In the genomic region with DNA sequence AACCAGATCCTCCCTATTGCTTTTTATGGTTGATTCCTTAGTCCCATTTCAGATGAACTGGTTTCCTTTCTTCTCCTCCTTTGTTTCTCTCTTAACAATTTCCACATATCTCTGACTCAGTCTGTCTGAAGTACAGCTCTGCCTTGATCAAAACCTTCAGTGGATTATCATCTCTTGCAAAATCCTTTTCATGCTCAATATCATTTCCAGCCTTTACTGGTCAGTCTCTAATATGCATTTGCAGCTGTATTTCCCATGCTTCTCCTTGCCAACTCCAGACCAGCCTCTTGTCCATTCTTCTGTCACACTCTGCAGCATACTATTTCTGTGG, we compare ENCODE assay signal across 22 cellular contexts.
DNase-seq lines count a peak whose midpoint lies in the region; ATAC-seq, FAIRE-seq and TF ChIP-seq lines count a peak whose summit lies in the region.
"Had no signal": no experiment of that assay in that cellular context is flagged by ENCODE, and none has a peak within 500 bp of the region (broad histone marks: within the 10 kb centered on the region; RNA-seq: fewer than 3 reads in every experiment).

No MANE protein-coding gene starts in this region.

- H3K4me2 ChIP-seq in mammary epithelial cell (ENCODE audit: insufficient read depth, low read depth, low read length), result no peak overlapping the region

- H3K27me3 Mint-ChIP-seq in naive thymus-derived CD4-positive, alpha-beta T cell, result peaks cover 0 to 31% (median 11%) of the 10 kb centered on the region in 5 donors
- H3K27me3 Mint-ChIP-seq in activated T-helper 2 cell treated with anti-CD3 and anti-CD28 coated beads, Interferon-gamma antibody, Interleukin-2, Interleukin-4, amounts not matched to agents 10 μg/mL and 5 μg/mL and 100 μg/mL, durations not matched to agents 14 hours and 24 hours and 36 hours (ENCODE audit: low read depth), result no peaks in the 10 kb centered on the region

- peak; percentile 10 for DNase-seq in AG09309 (ENCODE audit: low read depth)
- DNase-seq in mammary epithelial cell, result no peak
- DNase-seq in foreskin fibroblast, result peak; percentile 4 to 45
- DNase-seq in naive thymus-derived CD4-positive, alpha-beta T cell, result no peak
- no peak for DNase-seq in sigmoid colon
- DNase-seq in activated T-helper 2 cell treated with anti-CD3 and anti-CD28 coated beads, Interferon-gamma antibody, Interleukin-2, Interleukin-4, amounts not matched to agents 10 μg/mL and 5 μg/mL and 100 μg/mL, durations not matched to agents 14 hours and 24 hours and 36 hours (ENCODE audit: low spot score), result no peak
- no peak for DNase-seq in small intestine
- DNase-seq: activated CD4-positive, alpha-beta memory T cell treated with anti-CD3 and anti-CD28 coated beads for 36 hours; activated gamma-delta T cell treated with Interleukin-2 at 50 U/mL for 16 hours; activated T-cell treated with anti-CD3 and anti-CD28 coated beads for 4 hours; amniotic stem cell; CD4-positive, alpha-beta memory T cell; DMS79; effector CD4-positive, alpha-beta T cell; heart right ventricle; HFFc6; left ventricle myocardium superior; mucosa of descending colon; NCI-H524 had no signal

- H3K36me3 ChIP-seq in mammary epithelial cell (ENCODE audit: insufficient read depth, low read length) (no peaks in the 10 kb centered on the region), sigmoid colon (no peaks in the 10 kb centered on the region), small intestine (ENCODE audit: control insufficient read depth in 2 of 2, insufficient read depth in 2 of 2, low read length in 2 of 2) (no peaks in the 10 kb centered on the region)
- no peaks in the 10 kb centered on the region for H3K36me3 ChIP-seq in naive thymus-derived CD4-positive, alpha-beta T cell (ENCODE audit: control insufficient read depth in 2 of 3, insufficient read depth in 3 of 3, low read length in 3 of 3)

- CTCF ChIA-PET in mammary epithelial cell (lab: Charles Lee; ENCODE audit: low non-redundant PET), result no interaction called here
- CTCF ChIA-PET in naive thymus-derived CD4-positive, alpha-beta T cell (lab: Charles Lee), result no interaction called here

- in situ Hi-C loops in mammary epithelial cell (cut with MboI; ENCODE audit: low sequenced_read_pairs in 2 of 2), result no loop called here

- H3K4me1 ChIP-seq in mammary epithelial cell (ENCODE audit: insufficient read depth, low read length), result peaks cover 6% of the 10 kb centered on the region
- H3K4me1 ChIP-seq in naive thymus-derived CD4-positive, alpha-beta T cell (ENCODE audit: control insufficient read depth in 2 of 2, insufficient read depth in 2 of 2, low read length in 2 of 2), result no peaks in the 10 kb centered on the region
- H3K4me1 ChIP-seq in sigmoid colon, result no peaks in the 10 kb centered on the region
- peaks cover 0 to 6% of the 10 kb centered on the region in 2 donors for H3K4me1 ChIP-seq in small intestine (ENCODE audit: control insufficient read depth in 2 of 2, insufficient read depth in 1 of 2, low read depth in 1 of 2, low read length in 1 of 2)
- H3K4me1 ChIP-seq: heart right ventricle had no signal

- dilution Hi-C loops in mammary epithelial cell (cut with HindIII; ENCODE audit: low sequenced_read_pairs), result no loop called here

- H3K4me3 Mint-ChIP-seq in naive thymus-derived CD4-positive, alpha-beta T cell, result no peak overlapping the region
- H3K4me3 Mint-ChIP-seq in activated T-helper 2 cell treated with anti-CD3 and anti-CD28 coated beads, Interferon-gamma antibody, Interleukin-2, Interleukin-4, amounts not matched to agents 10 μg/mL and 5 μg/mL and 100 μg/mL, durations not matched to agents 14 hours and 24 hours and 36 hours (ENCODE audit: low read depth), result no peak overlapping the region
- H3K4me3 Mint-ChIP-seq: activated CD4-positive, alpha-beta memory T cell treated with anti-CD3 and anti-CD28 coated beads for 36 hours; HFFc6 had no signal

- H3K9me3 ChIP-seq in mammary epithelial cell (replicated peaks; ENCODE audit: insufficient read depth, low read length) (no peaks in the 10 kb centered on the region), sigmoid colon (no peaks in the 10 kb centered on the region), small intestine (ENCODE audit: control insufficient read depth, low read depth) (no peaks in the 10 kb centered on the region)
- no peaks in the 10 kb centered on the region for H3K9me3 ChIP-seq in naive thymus-derived CD4-positive, alpha-beta T cell (ENCODE audit: control insufficient read depth in 2 of 3, low read length in 3 of 3)
- H3K9me3 ChIP-seq: heart right ventricle, mucosa of descending colon had no signal

- no peak overlapping the region for H3K27ac ChIP-seq in mammary epithelial cell (ENCODE audit: insufficient read depth, low read depth, low read length)
- H3K27ac ChIP-seq in naive thymus-derived CD4-positive, alpha-beta T cell (ENCODE audit: low read depth, low read length), result no peak overlapping the region
- H3K27ac ChIP-seq in sigmoid colon, result no peak overlapping the region
- no peak overlapping the region for H3K27ac ChIP-seq in small intestine (ENCODE audit: low read depth in 1 of 2, low read length in 1 of 2)
- H3K27ac ChIP-seq: heart right ventricle had no signal

- FAIRE-seq in small intestine (lab: Jason Lieb, UNC), result no peak
- FAIRE-seq: GM12891, HepG2 had no signal

- no TSS peak for BruUV-seq in mammary epithelial cell (replicated peaks; lab: Mats Ljungman, UMichigan)

- ATAC-seq in GM19025 (IDR thresholded peaks at IDR 0.05; ENCODE audit: low read depth, unreplicated experiment), result peak; percentile 14
- no peak for ATAC-seq in naive thymus-derived CD4-positive, alpha-beta T cell
- ATAC-seq: heart right ventricle, HepG2, left ventricle myocardium superior had no signal

- H3K27me3 ChIP-seq in mammary epithelial cell (ENCODE audit: insufficient read depth, low read length) (no peaks in the 10 kb centered on the region), sigmoid colon (no peaks in the 10 kb centered on the region), small intestine (ENCODE audit: control insufficient read depth in 2 of 2, insufficient read depth in 2 of 2, low read length in 2 of 2) (no peaks in the 10 kb centered on the region)
- H3K27me3 ChIP-seq in naive thymus-derived CD4-positive, alpha-beta T cell (ENCODE audit: control insufficient read depth in 2 of 2, insufficient read depth in 2 of 2, low read length in 2 of 2), result no peaks in the 10 kb centered on the region
- H3K27me3 ChIP-seq: heart right ventricle had no signal

- no peak overlapping the region for H3K4me3 ChIP-seq in AG09309 (ENCODE audit: control insufficient read depth, low read depth, low read length)
- H3K4me3 ChIP-seq in mammary epithelial cell (replicated peaks in 1 of 3; ENCODE audit: insufficient read depth in 1 of 3, low read depth in 2 of 3, low read length in 3 of 3), result no peak overlapping the region
- H3K4me3 ChIP-seq in foreskin fibroblast (ENCODE audit: low read depth in 1 of 2, low read length in 2 of 2), result no peak overlapping the region
- no peak overlapping the region for H3K4me3 ChIP-seq in naive thymus-derived CD4-positive, alpha-beta T cell (ENCODE audit: low read length)
- H3K4me3 ChIP-seq in sigmoid colon, result no peak overlapping the region
- no peak overlapping the region for H3K4me3 ChIP-seq in small intestine (ENCODE audit: low read depth in 1 of 2, low read length in 2 of 2)
- H3K4me3 ChIP-seq: heart right ventricle, mucosa of descending colon had no signal

- POLR2A ChIA-PET in naive thymus-derived CD4-positive, alpha-beta T cell (lab: Charles Lee), result no interaction called here

- no peak for TF ChIP-seq EP300 in sigmoid colon (IDR thresholded peaks at IDR 0.05)

- TF ChIP-seq POLR2A in sigmoid colon (IDR thresholded peaks at IDR 0.05), result no peak

- intact Hi-C loops in mammary epithelial cell (cut with micrococcal nuclease) (no loop called here), sigmoid colon (cut with DNase I) (no loop called here)
- intact Hi-C loops in naive thymus-derived CD4-positive, alpha-beta T cell (cut with micrococcal nuclease), result no loop called here
- intact Hi-C loops in activated T-helper 2 cell treated with anti-CD3 and anti-CD28 coated beads, Interferon-gamma antibody, Interleukin-2, Interleukin-4, amounts not matched to agents 10 μg/mL and 5 μg/mL and 100 μg/mL, durations not matched to agents 14 hours and 24 hours and 36 hours (cut with micrococcal nuclease), result no loop called here

- TF ChIP-seq CTCF in AG09309 (IDR thresholded peaks at IDR 0.05; ENCODE audit: control insufficient read depth, insufficient read depth, low read depth, low read length, missing control alignments), result no peak
- no peak for TF ChIP-seq CTCF in mammary epithelial cell (conservative IDR thresholded peaks at IDR 0.05 in 1 of 2, IDR thresholded peaks at IDR 0.05 in 1 of 2; ENCODE audit: extremely low read depth in 1 of 2, insufficient read depth in 1 of 2, low read depth in 1 of 2, low read length in 2 of 2)
- TF ChIP-seq CTCF in foreskin fibroblast (IDR thresholded peaks at IDR 0.05; ENCODE audit: low read depth, low read length), result no peak
- TF ChIP-seq CTCF in sigmoid colon (IDR thresholded peaks at IDR 0.05), result no peak

- H3K9ac ChIP-seq in mammary epithelial cell (ENCODE audit: insufficient read depth, low read length), result no peak overlapping the region

- H3K4me1 Mint-ChIP-seq in naive thymus-derived CD4-positive, alpha-beta T cell, result no peaks in the 10 kb centered on the region
- H3K4me1 Mint-ChIP-seq in activated T-helper 2 cell treated with anti-CD3 and anti-CD28 coated beads, Interferon-gamma antibody, Interleukin-2, Interleukin-4, amounts not matched to agents 10 μg/mL and 5 μg/mL and 100 μg/mL, durations not matched to agents 14 hours and 24 hours and 36 hours (ENCODE audit: low read depth), result no peaks in the 10 kb centered on the region

- H3K9me3 Mint-ChIP-seq in naive thymus-derived CD4-positive, alpha-beta T cell, result peaks cover 0 to 2% (median 0%) of the 10 kb centered on the region in 11 donors
- no peaks in the 10 kb centered on the region for H3K9me3 Mint-ChIP-seq in activated T-helper 2 cell treated with anti-CD3 and anti-CD28 coated beads, Interferon-gamma antibody, Interleukin-2, Interleukin-4, amounts not matched to agents 10 μg/mL and 5 μg/mL and 100 μg/mL, durations not matched to agents 14 hours and 24 hours and 36 hours
- H3K9me3 Mint-ChIP-seq: activated CD4-positive, alpha-beta memory T cell treated with anti-CD3 and anti-CD28 coated beads for 36 hours; CD4-positive, alpha-beta memory T cell; HFFc6 had no signal

- no peaks in the 10 kb centered on the region for H3K36me3 Mint-ChIP-seq in naive thymus-derived CD4-positive, alpha-beta T cell
- no peaks in the 10 kb centered on the region for H3K36me3 Mint-ChIP-seq in activated T-helper 2 cell treated with anti-CD3 and anti-CD28 coated beads, Interferon-gamma antibody, Interleukin-2, Interleukin-4, amounts not matched to agents 10 μg/mL and 5 μg/mL and 100 μg/mL, durations not matched to agents 14 hours and 24 hours and 36 hours (ENCODE audit: low read depth)
- H3K36me3 Mint-ChIP-seq: activated CD4-positive, alpha-beta memory T cell treated with anti-CD3 and anti-CD28 coated beads for 36 hours; CD4-positive, alpha-beta memory T cell had no signal

- peak overlapping the region; percentile 19 for H2AFZ ChIP-seq in mammary epithelial cell (ENCODE audit: low read depth, low read length)

- H3K27ac Mint-ChIP-seq in naive thymus-derived CD4-positive, alpha-beta T cell, result no peak overlapping the region
- H3K27ac Mint-ChIP-seq in activated T-helper 2 cell treated with anti-CD3 and anti-CD28 coated beads, Interferon-gamma antibody, Interleukin-2, Interleukin-4, amounts not matched to agents 10 μg/mL and 5 μg/mL and 100 μg/mL, durations not matched to agents 14 hours and 24 hours and 36 hours, result no peak overlapping the region
- H3K27ac Mint-ChIP-seq: activated CD4-positive, alpha-beta memory T cell treated with anti-CD3 and anti-CD28 coated beads for 36 hours; CD4-positive, alpha-beta memory T cell; HFFc6 had no signal

- H4K20me1 ChIP-seq in mammary epithelial cell (ENCODE audit: insufficient read depth, low read length), result no peaks in the 10 kb centered on the region

- no peaks in the 10 kb centered on the region for H3K79me2 ChIP-seq in mammary epithelial cell (ENCODE audit: insufficient read depth, low read length)

Comparison
In these comparisons a context has a peak if more than half of its experiments do, and no peak if none do; other contexts are left out.
1. DNase-seq: peak in AG09309 (single experiment) and foreskin fibroblast (2 of 2); none in mammary epithelial cell (single experiment), naive thymus-derived CD4-positive, alpha-beta T cell (0 of 9), sigmoid colon (single experiment), activated T-helper 2 cell treated with anti-CD3 and anti-CD28 coated beads, Interferon-gamma antibody, Interleukin-2, Interleukin-4, amounts not matched to agents 10 μg/mL and 5 μg/mL and 100 μg/mL, durations not matched to agents 14 hours and 24 hours and 36 hours (single experiment) and small intestine (single experiment).